8 cellular contexts compared by ENCODE assay signal in genomic region chr4:143512978-143513313, GRCh38. TPM values are rescaled to one million over a fixed set of nuclear protein-coding genes. Genes with fewer than 3 reads are reported as not detected.
DNase-seq lines count a peak whose midpoint lies in the region; ATAC-seq, FAIRE-seq and TF ChIP-seq lines count a peak whose summit lies in the region.

No MANE protein-coding gene starts in this region.

- peak overlapping the region; percentile 96 for H3K27ac Mint-ChIP-seq in activated naive CD8-positive, alpha-beta T cell treated with anti-CD3 and anti-CD28 coated beads for 36 hours
- peak overlapping the region; percentile 98 to 100 (median 100) for H3K27ac Mint-ChIP-seq in immature natural killer cell

- H3K9me3 Mint-ChIP-seq in activated naive CD8-positive, alpha-beta T cell treated with anti-CD3 and anti-CD28 coated beads for 36 hours, result no peaks in the 10 kb centered on the region
- H3K9me3 Mint-ChIP-seq in immature natural killer cell, result peaks cover 0 to 1% (median 0%) of the 10 kb centered on the region in 6 donors

- H3K36me3 ChIP-seq in cardiac muscle cell, result peaks cover 8% of the 10 kb centered on the region

- H3K27ac ChIP-seq in cardiac muscle cell (peak overlapping the region; percentile 94), substantia nigra (ENCODE audit: low read depth, low read length, poor library complexity, severe bottlenecking) (peak overlapping the region; percentile 92)

- peak overlapping the region; percentile 90 for H3K4me3 Mint-ChIP-seq in activated naive CD8-positive, alpha-beta T cell treated with anti-CD3 and anti-CD28 coated beads for 36 hours
- H3K4me3 Mint-ChIP-seq in immature natural killer cell, result peak overlapping the region; percentile 96 to 100 (median 99)

- H3K36me3 Mint-ChIP-seq in activated naive CD8-positive, alpha-beta T cell treated with anti-CD3 and anti-CD28 coated beads for 36 hours, result peaks cover 23% of the 10 kb centered on the region
- peaks cover 0 to 2% (median 0%) of the 10 kb centered on the region in 3 donors for H3K36me3 Mint-ChIP-seq in immature natural killer cell

- H3K4me1 ChIP-seq in cardiac muscle cell (ENCODE audit: low read depth), result peaks cover 15% of the 10 kb centered on the region

- peak overlapping the region; percentile 77 for H3K4me3 ChIP-seq in cardiac muscle cell

- ATAC-seq in HG03439 (IDR thresholded peaks at IDR 0.05; ENCODE audit: unreplicated experiment), result peak; percentile 43

- DNase-seq in cardiac muscle cell (ENCODE audit: low read depth in 1 of 2, low spot score in 1 of 2) (no peak), cardiac septum (ENCODE audit: low spot score) (no peak), immature natural killer cell (no peak), substantia nigra (lab: John Stamatoyannopoulos, UW) (no peak), GM19239 (ENCODE audit: insufficient read length, low spot score) (no peak), NOMO-1 (lab: John Stamatoyannopoulos, UW; ENCODE audit: unreplicated experiment in 2 of 2) (no peak)
- no peak for DNase-seq in activated naive CD8-positive, alpha-beta T cell treated with anti-CD3 and anti-CD28 coated beads for 36 hours

- no peak for TF ChIP-seq CTCF in cardiac muscle cell (IDR thresholded peaks at IDR 0.05; ENCODE audit: low read depth, low read length)

- H3K27me3 ChIP-seq in cardiac muscle cell, result no peaks in the 10 kb centered on the region

- no peaks in the 10 kb centered on the region for H3K9me3 ChIP-seq in cardiac muscle cell (ENCODE audit: low read depth)

- intact Hi-C loops in cardiac septum (cut with DNase I), result loop anchor here (2.0 to 5.0 kb wide), 3 partner anchors 44 to 176 kb away; partner anchors contain the start of gene GAB1

- no peak for FAIRE-seq in GM19239 (lab: Jason Lieb, UNC)

- H3K4me1 Mint-ChIP-seq in activated naive CD8-positive, alpha-beta T cell treated with anti-CD3 and anti-CD28 coated beads for 36 hours, result peaks cover 24% of the 10 kb centered on the region
- H3K4me1 Mint-ChIP-seq in immature natural killer cell, result peaks cover 41 to 61% of the 10 kb centered on the region in 2 donors

- H3K27me3 Mint-ChIP-seq in activated naive CD8-positive, alpha-beta T cell treated with anti-CD3 and anti-CD28 coated beads for 36 hours, result no peaks in the 10 kb centered on the region
- peaks cover 20 to 28% (median 27%) of the 10 kb centered on the region in 3 donors for H3K27me3 Mint-ChIP-seq in immature natural killer cell (ENCODE audit: low read depth in 3 of 3)

RNA-seq across cellular contexts. Expression of gene SMARCA5, which starts 0.6 kb away (rescaled TPM):
- 43.8 and 49.6 TPM in 2 replicates for total RNA-seq in cardiac muscle cell
- polyA plus RNA-seq in cardiac muscle cell, result 45.3 and 57.5 TPM in 2 replicates
- total RNA-seq in cardiac septum, result 37.7 TPM
- 10 to 100 TPM; 68.2 to 68.5 TPM for total RNA-seq in activated naive CD8-positive, alpha-beta T cell treated with anti-CD3 and anti-CD28 coated beads for 36 hours
- 10 to 100 TPM; 18.7 to 34.9 (median 20.1) TPM for polyA plus RNA-seq in immature natural killer cell
